Comparison of ENCODE assay signal across 38 cellular contexts in genomic region chr7:136551618-136552017, GRCh38.
"Had no signal": no experiment of that assay in that cellular context is flagged by ENCODE, and none has a peak within 500 bp of the region (broad histone marks: within the 10 kb centered on the region; RNA-seq: fewer than 3 reads in every experiment).

No MANE protein-coding gene starts in this region.

- H3K27me3 Mint-ChIP-seq: activated naive CD4-positive, alpha-beta T cell treated with anti-CD3 and anti-CD28 coated beads, Interleukin-2, amount 10 ng/mL, durations not matched to agents 7 days and 5 days; activated naive CD4-positive, alpha-beta T cell treated with anti-CD3 and anti-CD28 coated beads, Interleukin-2, amount 50 U/mL, for 24 hours; activated naive CD8-positive, alpha-beta T cell; activated naive CD8-positive, alpha-beta T cell treated with anti-CD3 and anti-CD28 coated beads for 36 hours; activated naive CD8-positive, alpha-beta T cell treated with anti-CD3 and anti-CD28 coated beads, Interleukin-2, amount 10 ng/mL, durations not matched to agents 7 days and 5 days; activated naive CD8-positive, alpha-beta T cell treated with anti-CD3 and anti-CD28 coated beads, Interleukin-2, amount 50 U/mL, for 24 hours; activated T-cell treated with anti-CD3 and anti-CD28 coated beads, Interleukin-2, amount 50 U/mL, for 24 hours; activated T-helper 17 cell treated with anti-CD3 and anti-CD28 coated beads, Interleukin-2, amount 50 U/mL, for 72 hours; brain; central memory CD8-positive, alpha-beta T cell had no signal

- H3K9me3 Mint-ChIP-seq: activated naive CD4-positive, alpha-beta T cell treated with anti-CD3 and anti-CD28 coated beads for 36 hours; activated naive CD4-positive, alpha-beta T cell treated with anti-CD3 and anti-CD28 coated beads, Interleukin-2, amount 10 ng/mL, durations not matched to agents 7 days and 5 days; activated naive CD8-positive, alpha-beta T cell treated with anti-CD3 and anti-CD28 coated beads for 36 hours; activated naive CD8-positive, alpha-beta T cell treated with anti-CD3 and anti-CD28 coated beads, Interleukin-2, amount 50 U/mL, for 24 hours; activated T-cell treated with anti-CD3 and anti-CD28 coated beads, Interleukin-2, amount 50 U/mL, for 4 hours; activated T-helper 1 cell treated with anti-CD3 and anti-CD28 coated beads, Interleukin-12 subunit alpha, Interleukin-12 subunit beta, Interleukin-2, Interleukin-4 antibody, amounts not matched to agents 30 ng/mL and 10 ng/mL and 1 ng/mL, durations not matched to agents 14 hours and 24 hours and 36 hours; activated T-helper 17 cell treated with anti-CD3 and anti-CD28 coated beads, Interleukin-2, amount 50 U/mL, for 72 hours; brain had no signal

- DNase-seq: activated effector memory CD4-positive, alpha-beta T cell treated with anti-CD3 and anti-CD28 coated beads, Interleukin-2, amount 50 U/mL, for 16 hours; activated effector memory CD4-positive, alpha-beta T cell treated with Interleukin-2 at 50 U/mL for 16 hours; activated gamma-delta T cell; activated gamma-delta T cell treated with Interleukin-2 at 50 U/mL for 16 hours; activated naive CD4-positive, alpha-beta T cell; activated naive CD4-positive, alpha-beta T cell treated with anti-CD3 and anti-CD28 coated beads for 36 hours; activated naive CD4-positive, alpha-beta T cell treated with anti-CD3 and anti-CD28 coated beads, Interleukin-2, amount 10 ng/mL, durations not matched to agents 7 days and 5 days; activated naive CD4-positive, alpha-beta T cell treated with anti-CD3 and anti-CD28 coated beads, Interleukin-2, amount 50 U/mL, for 16 hours; activated naive CD4-positive, alpha-beta T cell treated with Interleukin-2 at 50 U/mL for 16 hours; activated naive CD8-positive, alpha-beta T cell treated with anti-CD3 and anti-CD28 coated beads for 36 hours; activated naive CD8-positive, alpha-beta T cell treated with anti-CD3 and anti-CD28 coated beads, Interleukin-2, amount 10 ng/mL, durations not matched to agents 7 days and 5 days; activated naive CD8-positive, alpha-beta T cell treated with anti-CD3 and anti-CD28 coated beads, Interleukin-2, amount 50 U/mL, for 24 hours; activated T-cell treated with anti-CD3 and anti-CD28 coated beads, Interleukin-2, amount 50 U/mL, for 1 hour; activated T-cell treated with anti-CD3 and anti-CD28 coated beads, Interleukin-2, amount 50 U/mL, for 24 hours; activated T-cell treated with anti-CD3 and anti-CD28 coated beads, Interleukin-2, amount 50 U/mL, for 4 hours; activated T-cell treated with anti-CD3 and anti-CD28 coated beads, Interleukin-2, amount 50 U/mL, for 48 hours; activated T-cell treated with anti-CD3 and anti-CD28 coated beads, Interleukin-2, amount 50 U/mL, for 72 hours; adrenal gland; amniotic stem cell; amygdala; anterior cingulate cortex; aorta; body of pancreas; brain microvascular endothelial cell; caudate nucleus; central memory CD4-positive, alpha-beta T cell; cerebellar nuclear complex had no signal

- H3K9me3 ChIP-seq: adrenal gland, ascending aorta, body of pancreas, breast epithelium had no signal

- H3K4me1 ChIP-seq: adrenal gland, ascending aorta, body of pancreas, breast epithelium had no signal

- H3K36me3 Mint-ChIP-seq: activated naive CD4-positive, alpha-beta T cell treated with anti-CD3 and anti-CD28 coated beads, Interleukin-2, amount 10 ng/mL, durations not matched to agents 7 days and 5 days; activated naive CD4-positive, alpha-beta T cell treated with anti-CD3 and anti-CD28 coated beads, Interleukin-2, amount 50 U/mL, for 24 hours; activated naive CD4-positive, alpha-beta T cell treated with anti-CD3 and anti-CD28 coated beads, Interleukin-2, amount 50 U/mL, for 72 hours; activated naive CD8-positive, alpha-beta T cell; activated naive CD8-positive, alpha-beta T cell treated with anti-CD3 and anti-CD28 coated beads for 36 hours; activated naive CD8-positive, alpha-beta T cell treated with anti-CD3 and anti-CD28 coated beads, Interleukin-2, amount 10 ng/mL, durations not matched to agents 7 days and 5 days; brain had no signal

- H3K4me3 Mint-ChIP-seq: activated naive CD4-positive, alpha-beta T cell treated with anti-CD3 and anti-CD28 coated beads for 36 hours; activated naive CD4-positive, alpha-beta T cell treated with anti-CD3 and anti-CD28 coated beads, Interleukin-2, amount 10 ng/mL, durations not matched to agents 7 days and 5 days; activated naive CD4-positive, alpha-beta T cell treated with anti-CD3 and anti-CD28 coated beads, Interleukin-2, amount 50 U/mL, for 24 hours; activated naive CD8-positive, alpha-beta T cell; activated naive CD8-positive, alpha-beta T cell treated with anti-CD3 and anti-CD28 coated beads for 36 hours; activated naive CD8-positive, alpha-beta T cell treated with anti-CD3 and anti-CD28 coated beads, Interleukin-2, amount 10 ng/mL, durations not matched to agents 7 days and 5 days; activated naive CD8-positive, alpha-beta T cell treated with anti-CD3 and anti-CD28 coated beads, Interleukin-2, amount 50 U/mL, for 24 hours; activated T-cell treated with anti-CD3 and anti-CD28 coated beads, Interleukin-2, amount 50 U/mL, for 24 hours; activated T-cell treated with anti-CD3 and anti-CD28 coated beads, Interleukin-2, amount 50 U/mL, for 4 hours; activated T-cell treated with anti-CD3 and anti-CD28 coated beads, Interleukin-2, amount 50 U/mL, for 72 hours; activated T-helper 1 cell treated with anti-CD3 and anti-CD28 coated beads, Interleukin-12 subunit alpha, Interleukin-12 subunit beta, Interleukin-2, Interleukin-4 antibody, amounts not matched to agents 30 ng/mL and 10 ng/mL and 1 ng/mL, durations not matched to agents 14 hours and 24 hours and 36 hours; activated T-helper 17 cell treated with anti-CD3 and anti-CD28 coated beads, Interleukin-2, amount 50 U/mL, for 72 hours; brain; central memory CD8-positive, alpha-beta T cell had no signal

- H3K4me1 Mint-ChIP-seq: activated naive CD4-positive, alpha-beta T cell treated with anti-CD3 and anti-CD28 coated beads, Interleukin-2, amount 10 ng/mL, durations not matched to agents 7 days and 5 days; activated naive CD4-positive, alpha-beta T cell treated with anti-CD3 and anti-CD28 coated beads, Interleukin-2, amount 50 U/mL, for 24 hours; activated naive CD8-positive, alpha-beta T cell treated with anti-CD3 and anti-CD28 coated beads for 36 hours; activated naive CD8-positive, alpha-beta T cell treated with anti-CD3 and anti-CD28 coated beads, Interleukin-2, amount 10 ng/mL, durations not matched to agents 7 days and 5 days; activated naive CD8-positive, alpha-beta T cell treated with anti-CD3 and anti-CD28 coated beads, Interleukin-2, amount 50 U/mL, for 24 hours; activated T-helper 17 cell treated with anti-CD3 and anti-CD28 coated beads, Interleukin-2, amount 50 U/mL, for 72 hours; central memory CD8-positive, alpha-beta T cell had no signal

- H3K4me3 ChIP-seq: adrenal gland, ascending aorta, body of pancreas, breast epithelium, cardiac muscle cell had no signal

- H3K27ac ChIP-seq: adrenal gland, ascending aorta, body of pancreas, brain microvascular endothelial cell, breast epithelium, cardiac muscle cell had no signal

- H3K36me3 ChIP-seq: adrenal gland, ascending aorta, brain microvascular endothelial cell, breast epithelium, cardiac muscle cell had no signal

- ATAC-seq: activated naive CD4-positive, alpha-beta T cell treated with anti-CD3 and anti-CD28 coated beads, Interleukin-2, amount 50 U/mL, for 72 hours; activated naive CD8-positive, alpha-beta T cell treated with anti-CD3 and anti-CD28 coated beads, Interleukin-2, amount 50 U/mL, for 24 hours; activated T-cell treated with anti-CD3 and anti-CD28 coated beads, Interleukin-2, amount 50 U/mL, for 4 hours; activated T-cell treated with anti-CD3 and anti-CD28 coated beads, Interleukin-2, amount 50 U/mL, for 72 hours; activated T-helper 17 cell treated with anti-CD3 and anti-CD28 coated beads, Interleukin-2, amount 50 U/mL, for 72 hours; body of pancreas had no signal

- H3K27me3 ChIP-seq: adrenal gland, ascending aorta, body of pancreas, brain microvascular endothelial cell, breast epithelium, cardiac muscle cell had no signal

- H3K27ac Mint-ChIP-seq: activated naive CD4-positive, alpha-beta T cell treated with anti-CD3 and anti-CD28 coated beads for 36 hours; activated naive CD4-positive, alpha-beta T cell treated with anti-CD3 and anti-CD28 coated beads, Interleukin-2, amount 10 ng/mL, durations not matched to agents 7 days and 5 days; activated naive CD4-positive, alpha-beta T cell treated with anti-CD3 and anti-CD28 coated beads, Interleukin-2, amount 50 U/mL, for 24 hours; activated naive CD4-positive, alpha-beta T cell treated with anti-CD3 and anti-CD28 coated beads, Interleukin-2, amount 50 U/mL, for 72 hours; activated naive CD8-positive, alpha-beta T cell; activated naive CD8-positive, alpha-beta T cell treated with anti-CD3 and anti-CD28 coated beads for 36 hours; activated naive CD8-positive, alpha-beta T cell treated with anti-CD3 and anti-CD28 coated beads, Interleukin-2, amount 10 ng/mL, durations not matched to agents 7 days and 5 days; activated naive CD8-positive, alpha-beta T cell treated with anti-CD3 and anti-CD28 coated beads, Interleukin-2, amount 50 U/mL, for 24 hours; activated T-cell treated with anti-CD3 and anti-CD28 coated beads, Interleukin-2, amount 50 U/mL, for 24 hours; activated T-cell treated with anti-CD3 and anti-CD28 coated beads, Interleukin-2, amount 50 U/mL, for 72 hours; activated T-helper 1 cell treated with anti-CD3 and anti-CD28 coated beads, Interleukin-12 subunit alpha, Interleukin-12 subunit beta, Interleukin-2, Interleukin-4 antibody, amounts not matched to agents 30 ng/mL and 10 ng/mL and 1 ng/mL, durations not matched to agents 14 hours and 24 hours and 36 hours; activated T-helper 17 cell treated with anti-CD3 and anti-CD28 coated beads, Interleukin-2, amount 50 U/mL, for 72 hours; activated T-helper 2 cell treated with anti-CD3 and anti-CD28 coated beads, Interferon-gamma antibody, Interleukin-2, Interleukin-4, amounts not matched to agents 10 μg/mL and 5 μg/mL and 100 μg/mL, durations not matched to agents 14 hours and 24 hours and 36 hours; brain had no signal
